Comparison of ENCODE assay signal across 8 cellular contexts in the genomic region with DNA sequence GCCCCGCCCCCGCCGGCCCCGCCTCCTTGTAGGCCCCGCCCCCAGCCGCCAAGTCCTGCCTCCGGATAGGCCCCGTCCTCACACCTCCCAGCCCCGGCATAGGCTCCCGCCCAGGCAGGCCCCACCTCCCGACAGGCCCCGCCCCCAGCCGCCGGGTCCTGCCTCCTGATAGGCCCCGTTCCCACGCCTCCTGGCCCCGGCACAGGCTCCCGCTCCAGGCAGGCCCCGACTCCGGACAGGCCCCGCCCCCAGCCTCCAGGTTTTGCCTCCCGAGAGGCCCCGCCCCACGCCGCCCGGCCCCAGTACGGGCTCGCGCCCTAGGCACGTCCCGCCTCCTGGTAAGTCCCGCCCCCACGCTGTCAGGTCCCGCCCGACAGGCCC. TPM values are rescaled to one million over a fixed set of nuclear protein-coding genes. Genes with fewer than 3 reads are reported as not detected.
A peak's percentile ranks its signal among the peaks of the same experiment; 100 is the strongest.
DNase-seq lines count a peak whose midpoint lies in the region; ATAC-seq and TF ChIP-seq lines count a peak whose summit lies in the region.

No MANE protein-coding gene starts in this region.

- peak; percentile 96 for ATAC-seq in GM21529 (IDR thresholded peaks at IDR 0.05; ENCODE audit: unreplicated experiment)

- H3K4me3 Mint-ChIP-seq in Calu3 (ENCODE audit: low read depth, unreplicated experiment) = peak overlapping the region; percentile 83

- H3K9me3 ChIP-seq in HUES64 (ENCODE audit: insufficient read depth, low read depth, low read length) (no peaks in the 10 kb centered on the region), OCI-LY7 (ENCODE audit: low read length) (no peaks in the 10 kb centered on the region)

- peak overlapping the region; percentile 86 for H3K4me2 ChIP-seq in OCI-LY7 (ENCODE audit: low read length)

- BruUV-seq in Calu3 (replicated peaks; lab: Mats Ljungman, UMichigan) (no TSS peak), OCI-LY7 (replicated peaks; lab: Mats Ljungman, UMichigan) (no TSS peak)

- no peak overlapping the region for H3K27ac ChIP-seq in HUES64 (ENCODE audit: low read depth, low read length)
- no peak overlapping the region for H3K27ac ChIP-seq in OCI-LY7 (ENCODE audit: low read depth, low read length, poor library complexity, severe bottlenecking)

- H3K79me2 ChIP-seq in OCI-LY7 (ENCODE audit: insufficient read depth, low read depth, low read length) = no peaks in the 10 kb centered on the region

- 0 out of 2 replicates have a peak overlapping the region, but pooled peaks have one; percentile 44 for H2AFZ ChIP-seq in OCI-LY7 (ENCODE audit: low read length)

- H3K36me3 ChIP-seq in HUES64 (ENCODE audit: insufficient read depth, low read length) (no peaks in the 10 kb centered on the region), OCI-LY7 (ENCODE audit: insufficient read depth, low read length) (no peaks in the 10 kb centered on the region)

- under 1% methylated on average over 31 of the region's 35 CpGs for whole genome bisulfite sequencing in HUES64

- H3K9me2 ChIP-seq in OCI-LY7 (ENCODE audit: insufficient read depth, low read length) = no peaks in the 10 kb centered on the region

- TF ChIP-seq CTCF in Calu3 (IDR thresholded peaks at IDR 0.05; ENCODE audit: unreplicated experiment) = no peak
- no peak for TF ChIP-seq CTCF in OCI-LY7 (conservative IDR thresholded peaks at IDR 0.05; ENCODE audit: low read length)

- CTCF ChIA-PET in Calu3 (lab: Charles Lee) = interaction anchor here (0.7 to 1.1 kb wide), 3 partner anchors 11 to 35 kb away, joined by 3 to 8 read pairs (median 3); no protein-coding TSS in a partner anchor
- CTCF ChIA-PET in OCI-LY7 (lab: Charles Lee; ENCODE audit: unreplicated experiment) = no interaction called here

- H3K27me3 Mint-ChIP-seq in Calu3 (ENCODE audit: unreplicated experiment) = no peaks in the 10 kb centered on the region

- peaks cover 56% of the 10 kb centered on the region for H3K4me1 Mint-ChIP-seq in Calu3 (ENCODE audit: low read depth, unreplicated experiment)

- H3K4me1 ChIP-seq in HUES64 (ENCODE audit: insufficient read depth, low read length) (no peaks in the 10 kb centered on the region), OCI-LY7 (ENCODE audit: insufficient read depth, low read length, poor library complexity, severe bottlenecking) (peaks cover 20% of the 10 kb centered on the region)

- peak overlapping the region; percentile 90 for H3K4me3 ChIP-seq in HUES64 (ENCODE audit: low read length)
- peak overlapping the region; percentile 71 for H3K4me3 ChIP-seq in OCI-LY7 (ENCODE audit: low read depth, low read length, poor library complexity, severe bottlenecking)

- H3K27ac Mint-ChIP-seq in Calu3 (ENCODE audit: unreplicated experiment) = no peak overlapping the region

- H3K9me3 Mint-ChIP-seq in Calu3 (ENCODE audit: low read depth, unreplicated experiment) = no peaks in the 10 kb centered on the region

- DNase-seq in Calu3 = peak; percentile 100
- peak; percentile 98 for DNase-seq in OCI-LY7 (ENCODE audit: low spot score)
- DNase-seq in activated T-cell treated with anti-CD3 and anti-CD28 coated beads for 48 hours (ENCODE audit: low read depth) = peak; percentile 98
- peak; percentile 100 for DNase-seq in erythroblast (lab: John Stamatoyannopoulos, UW)
- DNase-seq in mucosa of gallbladder (ENCODE audit: low spot score) = peak; percentile 99
- peak; percentile 96 for DNase-seq in stimulated activated CD8-positive, alpha-beta memory T cell treated with anti-CD3 and anti-CD28 coated beads, Interleukin-4, amount 100 ng/mL, for 24 hours (ENCODE audit: low read depth)

- no peaks in the 10 kb centered on the region for H4K20me1 ChIP-seq in OCI-LY7 (ENCODE audit: insufficient read depth, low read length)

- intact Hi-C loops in Calu3 (cut with micrococcal nuclease; ENCODE audit: unreplicated experiment) = no loop called here
- intact Hi-C loops in OCI-LY7 (cut with micrococcal nuclease; ENCODE audit: unreplicated experiment) = loop anchor here (1.0 kb wide), 1 partner anchor 47 kb away; no protein-coding TSS in a partner anchor

- no peaks in the 10 kb centered on the region for H3K27me3 ChIP-seq in HUES64 (ENCODE audit: insufficient read depth, low read length)

- H3K9ac ChIP-seq in HUES64 (ENCODE audit: low read depth, low read length) = no peak overlapping the region

- peaks cover 79% of the 10 kb centered on the region for H3K36me3 Mint-ChIP-seq in Calu3 (ENCODE audit: insufficient read depth, unreplicated experiment)

- no peak for TF ChIP-seq POLR2A in erythroblast (IDR thresholded peaks at IDR 0.05; ENCODE audit: low read length)

- POLR2A ChIA-PET in OCI-LY7 (lab: Charles Lee) = no interaction called here

RNA-seq across cellular contexts. Expression of a gene that starts 0.2 kb away (rescaled TPM):
- total RNA-seq in Calu3 (2022) (162 and 176 TPM in 2 replicates), OCI-LY7 (2022) (4.5 and 5.5 TPM in 2 replicates), mucosa of gallbladder (166 TPM)
- polyA plus RNA-seq in HUES64 (2013, experiment 1 of 2) = 5.9 TPM
- polyA plus RNA-seq in HUES64 (2013, experiment 2 of 2) = 5.6 TPM
- 1.1 and 1.4 TPM in 2 replicates for total RNA-seq in OCI-LY7 (2014; rRNA removed; shearing (Covaris generic))

RNA-seq across cellular contexts. Expression of a gene that starts 44.7 kb away (rescaled TPM):
- total RNA-seq in Calu3 (2022) (177 and 192 TPM in 2 replicates), OCI-LY7 (2022) (187 and 188 TPM in 2 replicates), mucosa of gallbladder (108 TPM)
- 52.0 TPM for polyA plus RNA-seq in HUES64 (2013, experiment 1 of 2)
- polyA plus RNA-seq in HUES64 (2013, experiment 2 of 2) = 50.7 TPM
- 61.5 and 83.6 TPM in 2 replicates for total RNA-seq in OCI-LY7 (2014; rRNA removed; shearing (Covaris generic))

Comparison
In these comparisons a context has a peak if more than half of its experiments do, and no peak if none do; other contexts are left out.
1. RNA of a gene that starts 0.2 kb away (total RNA-seq): 166 TPM in mucosa of gallbladder (single experiment) and 162 to 176 TPM in Calu3; 1.1 to 5.5 TPM in OCI-LY7; every median in the first group is over 10 times any median in the second.
2. Peak in every context shown above with its lines, with median percentiles within 50 percentile points of each other: DNase-seq.